ENCODE assay signal across 8 cellular contexts in genomic region chr20:23668477-23668951, GRCh38. TPM values are rescaled to one million over a fixed set of nuclear protein-coding genes. Genes with fewer than 3 reads are reported as not detected.
DNase-seq lines count a peak whose midpoint lies in the region; ATAC-seq, FAIRE-seq and TF ChIP-seq lines count a peak whose summit lies in the region.

No MANE protein-coding gene starts in this region.

- no peak for TF ChIP-seq POLR2A in A549 (IDR thresholded peaks at IDR 0.05; ENCODE audit: low read length)

- H3K4me2 ChIP-seq in A549: no peak overlapping the region

- H3K9me3 ChIP-seq in A549 (no peaks in the 10 kb centered on the region), aorta (ENCODE audit: control insufficient read depth, low read length) (no peaks in the 10 kb centered on the region)

- intact Hi-C loops in activated CD4-positive, alpha-beta T cell treated with anti-CD3 and anti-CD28 coated beads for 36 hours (cut with DNase I, micrococcal nuclease): loop anchor here in 1 of 2 experiments (5.0 to 10.0 kb wide), 3 partner anchors 126 to 306 kb away; no protein-coding TSS in a partner anchor
- intact Hi-C loops in aorta (cut with DNase I): loop anchor here in 1 of 2 donors (10.0 kb wide), 1 partner anchor 326 kb away; no protein-coding TSS in a partner anchor

- H3K27ac Mint-ChIP-seq in activated CD4-positive, alpha-beta T cell treated with anti-CD3 and anti-CD28 coated beads for 36 hours: no peak overlapping the region
- H3K27ac Mint-ChIP-seq in natural killer cell treated with Interleukin-12 subunit alpha and Interleukin-12 subunit beta and Interleukin-15 and Interleukin-18, amount 100 ng/mL, for 72 hours: no peak overlapping the region

- POLR2A ChIA-PET in A549 (lab: Yijun Ruan, JAX): no interaction called here
- POLR2A ChIA-PET in activated CD4-positive, alpha-beta T cell treated with anti-CD3 and anti-CD28 coated beads for 36 hours (lab: Charles Lee): no interaction called here

- no peaks in the 10 kb centered on the region for H3K27me3 ChIP-seq in aorta (ENCODE audit: control insufficient read depth in 1 of 2, insufficient read depth in 2 of 2, low read length in 1 of 2)

- no peak overlapping the region for H3K4me3 Mint-ChIP-seq in activated CD4-positive, alpha-beta T cell treated with anti-CD3 and anti-CD28 coated beads for 36 hours
- no peak overlapping the region for H3K4me3 Mint-ChIP-seq in natural killer cell treated with Interleukin-12 subunit alpha and Interleukin-12 subunit beta and Interleukin-15 and Interleukin-18, amount 100 ng/mL, for 72 hours

- ATAC-seq in A549 (peak; percentile 84 to 97), HG02759 (IDR thresholded peaks at IDR 0.05; ENCODE audit: unreplicated experiment) (peak; percentile 89), aorta (ENCODE audit: low FRiP score) (peak; percentile 79)
- peak; percentile 68 for ATAC-seq in activated CD4-positive, alpha-beta T cell treated with anti-CD3 and anti-CD28 coated beads for 36 hours
- ATAC-seq in natural killer cell treated with Interleukin-12 subunit alpha and Interleukin-12 subunit beta and Interleukin-15 and Interleukin-18, amount 100 ng/mL, for 72 hours: peak; percentile 49 to 51

- H3K36me3 ChIP-seq in aorta (ENCODE audit: control insufficient read depth in 1 of 2, insufficient read depth in 2 of 2, low read length in 1 of 2): no peaks in the 10 kb centered on the region

- peak; percentile 87 for TF ChIP-seq RAD21 in A549 (conservative IDR thresholded peaks at IDR 0.05 in 1 of 2, IDR thresholded peaks at IDR 0.05 in 1 of 2)

- H3K36me3 Mint-ChIP-seq in activated CD4-positive, alpha-beta T cell treated with anti-CD3 and anti-CD28 coated beads for 36 hours (ENCODE audit: low read depth): no peaks in the 10 kb centered on the region
- no peaks in the 10 kb centered on the region for H3K36me3 Mint-ChIP-seq in natural killer cell treated with Interleukin-12 subunit alpha and Interleukin-12 subunit beta and Interleukin-15 and Interleukin-18, amount 100 ng/mL, for 72 hours

- H3K27me3 Mint-ChIP-seq in activated CD4-positive, alpha-beta T cell treated with anti-CD3 and anti-CD28 coated beads for 36 hours: no peaks in the 10 kb centered on the region
- peaks cover 0 to 4% of the 10 kb centered on the region in 2 donors for H3K27me3 Mint-ChIP-seq in natural killer cell treated with Interleukin-12 subunit alpha and Interleukin-12 subunit beta and Interleukin-15 and Interleukin-18, amount 100 ng/mL, for 72 hours

- no peak overlapping the region for H3K27ac ChIP-seq in A549
- H3K27ac ChIP-seq in aorta (ENCODE audit: low read depth in 1 of 2, low read length in 2 of 2): no peak overlapping the region

- no peak overlapping the region for H3K4me3 ChIP-seq in A549
- no peak overlapping the region for H3K4me3 ChIP-seq in aorta (ENCODE audit: low read length in 2 of 2)

- H3K4me1 Mint-ChIP-seq in activated CD4-positive, alpha-beta T cell treated with anti-CD3 and anti-CD28 coated beads for 36 hours: no peaks in the 10 kb centered on the region
- H3K4me1 Mint-ChIP-seq in natural killer cell treated with Interleukin-12 subunit alpha and Interleukin-12 subunit beta and Interleukin-15 and Interleukin-18, amount 100 ng/mL, for 72 hours (ENCODE audit: low read depth in 2 of 2): no peaks in the 10 kb centered on the region

- CTCF ChIA-PET in A549 (lab: Yijun Ruan, JAX): interaction anchor here (0.6 to 4.1 kb wide), 35 partner anchors 8 to 1262 kb away, joined by 3 to 41 read pairs (median 4); partner anchors contain the start of gene CST4
- CTCF ChIA-PET in activated CD4-positive, alpha-beta T cell treated with anti-CD3 and anti-CD28 coated beads for 36 hours (lab: Charles Lee): interaction anchor here (0.6 to 1.2 kb wide), 3 partner anchors 10 to 36 kb away, joined by 3 to 5 read pairs (median 3); no protein-coding TSS in a partner anchor

- WGBS in A549 (ENCODE audit: missing lambda C conversion rate): 0% methylated on average over 4 of the region's 4 CpGs
- 6 to 12% methylated on average over 4 of the region's 4 CpGs for WGBS in aorta, 2 donors

- FAIRE-seq in A549 (lab: Jason Lieb, UNC): no peak

- H3K9me3 Mint-ChIP-seq in activated CD4-positive, alpha-beta T cell treated with anti-CD3 and anti-CD28 coated beads for 36 hours (ENCODE audit: low read depth): no peaks in the 10 kb centered on the region
- no peaks in the 10 kb centered on the region for H3K9me3 Mint-ChIP-seq in natural killer cell treated with Interleukin-12 subunit alpha and Interleukin-12 subunit beta and Interleukin-15 and Interleukin-18, amount 100 ng/mL, for 72 hours

- DNase-seq in A549 (ENCODE audit: low read depth in 1 of 2, low spot score in 1 of 2) (peak; percentile 72 to 84), GM04504 (ENCODE audit: low read depth) (peak; percentile 21), NCI-H2107 (lab: John Stamatoyannopoulos, UW) (peak; percentile 9), fibroblast of gingiva (ENCODE audit: low read depth) (peak; percentile 36), aorta (no peak)
- peak; percentile 66 for DNase-seq in activated CD4-positive, alpha-beta T cell treated with anti-CD3 and anti-CD28 coated beads for 36 hours
- DNase-seq in natural killer cell treated with Interleukin-12 subunit alpha and Interleukin-12 subunit beta and Interleukin-15 and Interleukin-18, amount 100 ng/mL, for 72 hours (ENCODE audit: low spot score): no peak

- peak; percentile 88 for TF ChIP-seq CTCF in A549 (IDR thresholded peaks at IDR 0.05)

- TF ChIP-seq EP300 in A549 (IDR thresholded peaks at IDR 0.05): no peak

- no peaks in the 10 kb centered on the region for H3K4me1 ChIP-seq in A549
- no peaks in the 10 kb centered on the region for H3K4me1 ChIP-seq in aorta (ENCODE audit: control insufficient read depth in 1 of 2, insufficient read depth in 2 of 2, low read length in 2 of 2)

TF ChIP-seq in A549, 52 proteins besides CTCF, POLR2A, EP300 and RAD21:
- TF ChIP-seq HDAC2 (IDR thresholded peaks at IDR 0.05) (no peak), JUNB (IDR thresholded peaks at IDR 0.05) (no peak), USF2 (IDR thresholded peaks at IDR 0.05) (no peak), EHMT2 (IDR thresholded peaks at IDR 0.05; ENCODE audit: low read depth) (no peak), MAX (IDR thresholded peaks at IDR 0.05) (no peak), SMC3 (IDR thresholded peaks at IDR 0.05) (peak; percentile 70)

RNA-seq across cellular contexts. Expression of gene CST4, which starts 20.3 kb away (rescaled TPM):
- not detected in 2 replicates for polyA plus RNA-seq in A549 (2011; rRNA removed)
- not detected in 2 replicates for polyA plus RNA-seq in A549 (2012; cell fraction: cytosol; rRNA removed)
- not detected in 2 replicates for polyA plus RNA-seq in A549 (2012; cell fraction: nucleus; rRNA removed)
- not detected in 3 replicates for polyA plus RNA-seq in A549 (2017; fragmentation: RNase III; extraction: RNeasy Plus Mini Kit Qiagen cat#74134 plus additional on column Dnase treatment)
- polyA minus RNA-seq in A549 (2011; rRNA and poly(A)+ RNA removed): not detected in 2 replicates
- total RNA-seq in activated CD4-positive, alpha-beta T cell treated with anti-CD3 and anti-CD28 coated beads for 36 hours: not detected
- not detected for total RNA-seq in natural killer cell treated with Interleukin-12 subunit alpha and Interleukin-12 subunit beta and Interleukin-15 and Interleukin-18, amount 100 ng/mL, for 72 hours
- total RNA-seq in aorta: not detected
- not detected for polyA plus RNA-seq in aorta

RNA-seq across cellular contexts. Expression of gene CST3, which starts 30.8 kb away (rescaled TPM):
- polyA plus RNA-seq in A549 (2011; rRNA removed) (136 and 179 TPM in 2 replicates), A549 (2017; fragmentation: RNase III; extraction: RNeasy Plus Mini Kit Qiagen cat#74134 plus additional on column Dnase treatment) (229 to 259 TPM (median 238 TPM) in 3 replicates), aorta (1,000 to 10,000 TPM in 1 of 2 donors, 100 to 1,000 TPM in 1; 584 to 1,561 TPM)
- polyA plus RNA-seq in A549 (2012; cell fraction: cytosol; rRNA removed): 417 and 498 TPM in 2 replicates
- 319 and 414 TPM in 2 replicates for polyA plus RNA-seq in A549 (2012; cell fraction: nucleus; rRNA removed)
- 217 and 218 TPM in 2 replicates for polyA minus RNA-seq in A549 (2011; rRNA and poly(A)+ RNA removed)
- total RNA-seq in activated CD4-positive, alpha-beta T cell treated with anti-CD3 and anti-CD28 coated beads for 36 hours: 1 to 10 TPM; 1.0 to 1.4 TPM
- 10 to 100 TPM in 1 of 2 donors, 1 to 10 TPM in 1; 5.4 to 16.6 TPM for total RNA-seq in natural killer cell treated with Interleukin-12 subunit alpha and Interleukin-12 subunit beta and Interleukin-15 and Interleukin-18, amount 100 ng/mL, for 72 hours
- total RNA-seq in aorta: 1,000 to 10,000 TPM in 1 of 2 donors, 100 to 1,000 TPM in 1; 837 to 1,105 TPM

Comparison
In these comparisons a context has a peak if more than half of its experiments do, and no peak if none do; other contexts are left out.
1. DNase-seq: peak in A549 (2 of 2), GM04504 (single experiment), NCI-H2107 (single experiment), activated CD4-positive, alpha-beta T cell treated with anti-CD3 and anti-CD28 coated beads for 36 hours (single experiment) and fibroblast of gingiva (single experiment); none in natural killer cell treated with Interleukin-12 subunit alpha and Interleukin-12 subunit beta and Interleukin-15 and Interleukin-18, amount 100 ng/mL, for 72 hours (single experiment) and aorta (0 of 2).
2. RNA of gene CST3, which starts 30.8 kb away (total RNA-seq): 837 to 1,105 TPM in aorta; 5.4 to 16.6 TPM in natural killer cell treated with Interleukin-12 subunit alpha and Interleukin-12 subunit beta and Interleukin-15 and Interleukin-18, amount 100 ng/mL, for 72 hours and 1.0 to 1.4 TPM in activated CD4-positive, alpha-beta T cell treated with anti-CD3 and anti-CD28 coated beads for 36 hours; every median in the first group is over 10 times any median in the second.
3. Peak in every context shown above with its lines, with median percentiles within 50 percentile points of each other: ATAC-seq.